ENCODE assay signal across 14 cellular contexts in the genomic region with DNA sequence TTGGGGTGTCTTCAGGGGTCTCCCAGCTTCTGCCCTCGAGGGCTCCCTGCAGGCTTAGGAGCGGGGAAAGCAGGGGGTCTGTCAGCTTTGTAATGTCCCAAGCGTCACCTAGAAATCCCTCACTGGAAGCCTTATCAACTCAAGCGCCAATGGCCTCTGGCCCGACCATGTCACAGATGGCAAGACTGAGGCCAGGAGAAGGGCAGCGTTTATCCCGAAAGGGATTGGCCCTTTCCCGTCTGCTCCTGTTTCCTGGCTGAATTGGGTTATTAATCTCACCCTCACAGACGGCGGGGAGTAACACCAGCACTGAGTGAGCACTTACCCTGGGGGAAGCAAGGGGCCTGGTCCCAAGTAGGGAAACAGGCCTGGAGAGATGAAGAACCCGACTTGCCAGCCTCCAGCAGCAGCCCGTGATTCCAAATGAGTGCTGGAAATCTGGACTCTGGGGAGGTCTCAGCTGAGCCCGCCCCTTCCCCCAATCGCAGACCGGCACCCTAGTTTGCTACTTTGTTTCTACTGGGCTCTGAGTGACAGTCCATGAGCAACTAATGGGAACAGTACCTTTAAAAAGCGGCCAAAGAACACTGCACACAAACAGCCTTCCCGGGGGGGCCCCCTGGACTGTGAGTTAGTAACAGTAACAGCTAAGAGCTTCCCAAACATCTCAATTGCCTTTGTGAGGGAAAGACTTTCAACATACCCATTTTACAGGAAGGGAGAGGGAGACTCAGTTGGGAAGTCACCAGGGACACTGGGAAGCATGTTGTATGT. TPM values are rescaled to one million over a fixed set of nuclear protein-coding genes. Genes with fewer than 3 reads are reported as not detected.
DNase-seq lines count a peak whose midpoint lies in the region; ATAC-seq and TF ChIP-seq lines count a peak whose summit lies in the region.
"Had no signal": no experiment of that assay in that cellular context is flagged by ENCODE, and none has a peak within 500 bp of the region (broad histone marks: within the 10 kb centered on the region; RNA-seq: fewer than 3 reads in every experiment).

No MANE protein-coding gene starts in this region.

- CTCF ChIA-PET in CD8-positive, alpha-beta T cell (lab: Charles Lee) = no interaction called here

- peaks cover 17% of the 10 kb centered on the region for H3K4me1 Mint-ChIP-seq in CD8-positive, alpha-beta T cell (ENCODE audit: low read depth)

- no peaks in the 10 kb centered on the region for H3K9me3 Mint-ChIP-seq in CD8-positive, alpha-beta T cell

- H3K4me3 ChIP-seq in CD8-positive, alpha-beta T cell (ENCODE audit: low read depth, low read length) = no peak overlapping the region
- H3K4me3 ChIP-seq in SJCRH30 (no peak overlapping the region), heart left ventricle (no peak overlapping the region), gastrocnemius medialis (no peak overlapping the region), suprapubic skin (no peak overlapping the region)

- no peaks in the 10 kb centered on the region for H3K9me3 ChIP-seq in CD8-positive, alpha-beta T cell (ENCODE audit: low read length)
- H3K9me3 ChIP-seq in SJCRH30 (replicated peaks) (no peaks in the 10 kb centered on the region), heart left ventricle (no peaks in the 10 kb centered on the region), gastrocnemius medialis (no peaks in the 10 kb centered on the region), suprapubic skin (no peaks in the 10 kb centered on the region)
- H3K9me3 ChIP-seq: thoracic aorta had no signal

- no peak for TF ChIP-seq EP300 in suprapubic skin (IDR thresholded peaks at IDR 0.05)

- no peak overlapping the region for H3K27ac ChIP-seq in CD8-positive, alpha-beta T cell (ENCODE audit: low read depth, low read length)
- H3K27ac ChIP-seq in SJCRH30 (peak overlapping the region; percentile 88), heart left ventricle (peak overlapping the region in 11 of 12 donors; percentile 74 to 99 (median 93)), gastrocnemius medialis (peak overlapping the region in 3 of 4 donors; percentile 91 to 95 (median 91)), suprapubic skin (no peak overlapping the region)

- intact Hi-C loops in CD8-positive, alpha-beta T cell (cut with DNase I, micrococcal nuclease) = loop anchor here (5.0 to 10.0 kb wide), 4 partner anchors 198 to 857 kb away; a partner anchor contains a TSS
- intact Hi-C loops in heart left ventricle (cut with DNase I) (loop anchor here (2.0 to 10.0 kb wide), 16 partner anchors 48 to 535 kb away; no protein-coding TSS in a partner anchor), gastrocnemius medialis (cut with DNase I; ENCODE audit: low total_unique reads) (loop anchor here (5.0 kb wide), 1 partner anchor 182 kb away; no protein-coding TSS in a partner anchor)

- peaks cover 25% of the 10 kb centered on the region for H3K4me1 ChIP-seq in CD8-positive, alpha-beta T cell (ENCODE audit: insufficient read depth, low read length)
- H3K4me1 ChIP-seq in SJCRH30 = peaks cover 11% of the 10 kb centered on the region; the same call in 1 of the 2 replicates
- peaks cover 0 to 38% (median 29%) of the 10 kb centered on the region in 12 donors for H3K4me1 ChIP-seq in heart left ventricle
- peaks cover 21 to 32% of the 10 kb centered on the region in 2 donors for H3K4me1 ChIP-seq in gastrocnemius medialis
- peaks cover 37% of the 10 kb centered on the region for H3K4me1 ChIP-seq in suprapubic skin

- in situ Hi-C loops in gastrocnemius medialis (cut with MboI; ENCODE audit: low sequenced_read_pairs in 4 of 4) (loop anchor here in 3 of 4 donors (5.0 to 10.0 kb wide), 2 partner anchors 195 to 198 kb away; no protein-coding TSS in a partner anchor), G401 (cut with HindIII; ENCODE audit: low sequenced_read_pairs) (no loop called here)

- TF ChIP-seq CTCF in CD8-positive, alpha-beta T cell (IDR thresholded peaks at IDR 0.05) = no peak
- no peak for TF ChIP-seq CTCF in heart left ventricle (IDR thresholded peaks at IDR 0.05)
- no peak for TF ChIP-seq CTCF in gastrocnemius medialis (IDR thresholded peaks at IDR 0.05 in 4 of 5, conservative IDR thresholded peaks at IDR 0.05 in 1 of 5)
- no peak for TF ChIP-seq CTCF in suprapubic skin (IDR thresholded peaks at IDR 0.05)

- H3K27ac Mint-ChIP-seq in CD8-positive, alpha-beta T cell = no peak overlapping the region
- H3K27ac Mint-ChIP-seq: activated CD8-positive, alpha-beta T cell treated with anti-CD3 and anti-CD28 coated beads, Interleukin-2, amount 10 ng/mL, durations not matched to agents 7 days and 5 days had no signal

- no peaks in the 10 kb centered on the region for H3K36me3 ChIP-seq in CD8-positive, alpha-beta T cell (ENCODE audit: insufficient read depth, low read length)
- no peaks in the 10 kb centered on the region for H3K36me3 ChIP-seq in SJCRH30
- peaks cover 0 to 2% (median 0%) of the 10 kb centered on the region in 9 donors for H3K36me3 ChIP-seq in heart left ventricle
- H3K36me3 ChIP-seq in gastrocnemius medialis = no peaks in the 10 kb centered on the region
- no peaks in the 10 kb centered on the region for H3K36me3 ChIP-seq in suprapubic skin
- H3K36me3 ChIP-seq: thoracic aorta had no signal

- no peaks in the 10 kb centered on the region for H3K27me3 ChIP-seq in CD8-positive, alpha-beta T cell (ENCODE audit: insufficient read depth, low read length)
- H3K27me3 ChIP-seq in SJCRH30 = no peaks in the 10 kb centered on the region
- H3K27me3 ChIP-seq in heart left ventricle = no peaks in the 10 kb centered on the region
- H3K27me3 ChIP-seq in gastrocnemius medialis = no peaks in the 10 kb centered on the region
- H3K27me3 ChIP-seq in suprapubic skin = no peaks in the 10 kb centered on the region

- peaks cover 2% of the 10 kb centered on the region for H3K36me3 Mint-ChIP-seq in CD8-positive, alpha-beta T cell

- WGBS in heart left ventricle, 4 donors = 80 to 87% (median 86%) methylated on average over 17 of the region's 17 CpGs
- WGBS in suprapubic skin = 71% methylated on average over 7 of the region's 17 CpGs

- peak overlapping the region; percentile 47 for H3K4me3 Mint-ChIP-seq in CD8-positive, alpha-beta T cell
- H3K4me3 Mint-ChIP-seq: activated CD8-positive, alpha-beta T cell treated with anti-CD3 and anti-CD28 coated beads, Interleukin-2, amount 10 ng/mL, durations not matched to agents 7 days and 5 days had no signal

- POLR2A ChIA-PET in CD8-positive, alpha-beta T cell (lab: Charles Lee) = no interaction called here

- no peak for ATAC-seq in CD8-positive, alpha-beta T cell
- ATAC-seq in heart left ventricle (no peak), gastrocnemius medialis (no peak), GM21786 (IDR thresholded peaks at IDR 0.05; ENCODE audit: unreplicated experiment) (no peak)
- ATAC-seq: activated CD8-positive, alpha-beta T cell treated with anti-CD3 and anti-CD28 coated beads, Interleukin-2, amount 10 ng/mL, durations not matched to agents 7 days and 5 days had no signal

- no peak for TF ChIP-seq POLR2A in heart left ventricle (IDR thresholded peaks at IDR 0.05)
- TF ChIP-seq POLR2A in gastrocnemius medialis (IDR thresholded peaks at IDR 0.05) = no peak
- TF ChIP-seq POLR2A in suprapubic skin (IDR thresholded peaks at IDR 0.05) = no peak

- no peak for DNase-seq in CD8-positive, alpha-beta T cell
- DNase-seq in SJCRH30 (no peak), heart left ventricle (no peak), gastrocnemius medialis (no peak), SKM-1 (lab: John Stamatoyannopoulos, UW; ENCODE audit: unreplicated experiment) (no peak), suprapubic skin (ENCODE audit: low spot score in 2 of 2) (no peak), G401 (ENCODE audit: low spot score) (no peak)
- DNase-seq: activated CD8-positive, alpha-beta T cell treated with anti-CD3 and anti-CD28 coated beads, Interleukin-2, amount 10 ng/mL, durations not matched to agents 7 days and 5 days; activated naive CD4-positive, alpha-beta T cell treated with anti-CD3 and anti-CD28 coated beads, Interleukin-2, amount 50 U/mL, for 16 hours; dermis blood vessel endothelial cell; mammary epithelial cell; NCI-H187 treated with DMSO at 0.1 percent for 48 hours had no signal

- H3K27me3 Mint-ChIP-seq in CD8-positive, alpha-beta T cell (ENCODE audit: low read depth) = no peaks in the 10 kb centered on the region

RNA-seq across cellular contexts. Expression of a gene that starts 2.1 kb away (rescaled TPM):
- 10 to 100 TPM; 96.5 to 97.8 TPM for total RNA-seq in CD8-positive, alpha-beta T cell
- total RNA-seq in SJCRH30 (2014; rRNA removed; shearing (Covaris generic)) = 48.5 and 52.2 TPM in 2 replicates
- total RNA-seq in heart left ventricle (100 to 1,000 TPM in 8 of 9 donors, 10 to 100 TPM in 1; 66.9 to 184 (median 132) TPM), gastrocnemius medialis (100 to 1,000 TPM in 2 of 4 donors, 10 to 100 TPM in 2; 37.7 to 123 (median 105) TPM), suprapubic skin (100 to 1,000 TPM; 111 to 264 (median 187) TPM)
- 10 to 100 TPM; 62.1 to 67.0 TPM for polyA plus RNA-seq in heart left ventricle
- 17.3 and 19.0 TPM in 2 replicates for total RNA-seq in G401 (2014; rRNA removed; shearing (Covaris generic))

Comparison
In these comparisons a context has a peak if more than half of its experiments do, and no peak if none do; other contexts are left out.
1. H3K27ac ChIP-seq: peak in SJCRH30 (single experiment), heart left ventricle (11 of 12) and gastrocnemius medialis (3 of 4); none in CD8-positive, alpha-beta T cell (single experiment) and suprapubic skin (single experiment).